Comparison of ENCODE assay signal across 27 cellular contexts in genomic region chr2:38912619-38913018, GRCh38.
"Had no signal": no experiment of that assay in that cellular context is flagged by ENCODE, and none has a peak within 500 bp of the region (broad histone marks: within the 10 kb centered on the region; RNA-seq: fewer than 3 reads in every experiment).

No MANE protein-coding gene starts in this region.

- H3K36me3 ChIP-seq: stomach, suprapubic skin, thoracic aorta, thyroid gland, tibial artery, tibial nerve, transverse colon, upper lobe of left lung, upper lobe of right lung, uterus, vagina had no signal

- DNase-seq: stimulated activated CD4-positive, alpha-beta T cell treated with anti-CD3 and anti-CD28 coated beads, Interleukin-2, amount 100 ng/mL, for 48 hours; stimulated activated CD4-positive, alpha-beta T cell treated with anti-CD3 and anti-CD28 coated beads, Interleukin-4, amount 100 ng/mL, for 1 hour; stimulated activated CD4-positive, alpha-beta T cell treated with anti-CD3 and anti-CD28 coated beads, Interleukin-4, amount 100 ng/mL, for 24 hours; stimulated activated CD4-positive, alpha-beta T cell treated with anti-CD3 and anti-CD28 coated beads, Interleukin-4, amount 100 ng/mL, for 4 hours; stimulated activated CD8-positive, alpha-beta memory T cell treated with anti-CD3 and anti-CD28 coated beads, Interleukin-4, amount 100 ng/mL, for 48 hours; stimulated activated naive B cell treated with anti-CD40 and anti-IgM and Interleukin-4, amounts not matched to agents 10 μg/mL and 1 μg/mL and 100 μg/mL, for 72 hours; stimulated activated naive CD4-positive, alpha-beta T cell; stimulated activated naive CD4-positive, alpha-beta T cell treated with Interleukin-2 at 50 U/mL for 16 hours; stimulated activated naive CD8-positive, alpha-beta T cell treated with anti-CD3 and anti-CD28 coated beads, Interleukin-15, amount 100 ng/mL, for 72 hours; stimulated activated naive CD8-positive, alpha-beta T cell treated with anti-CD3 and anti-CD28 coated beads, Interleukin-15, Interleukin-2, amounts not matched to agents 100 U/mL and 50 U/mL, for 24 hours; stomach; substantia nigra; testis; thyroid gland; tibial artery; transverse colon; trophoblast cell; upper lobe of left lung; upper lobe of right lung; uterus had no signal

- H3K27me3 ChIP-seq: stomach, suprapubic skin, testis, thyroid gland, tibial artery, tibial nerve, transverse colon, upper lobe of left lung, upper lobe of right lung, uterus, vagina had no signal

- FAIRE-seq: urothelium cell line had no signal

- H3K9me3 ChIP-seq: stomach, suprapubic skin, testis, thoracic aorta, thyroid gland, tibial artery, tibial nerve, transverse colon, upper lobe of left lung, upper lobe of right lung, uterus, vagina had no signal

- ATAC-seq: stimulated activated effector memory CD8-positive, alpha-beta T cell treated with anti-CD3 and anti-CD28 coated beads, Interleukin-12 subunit alpha, Interleukin-12 subunit beta, amount 100 ng/mL, for 72 hours; stimulated activated memory B cell treated with anti-CD40 and anti-IgM and Interleukin-4, amounts not matched to agents 10 μg/mL and 1 μg/mL and 100 μg/mL, for 72 hours; stimulated activated naive B cell treated with anti-CD40 and anti-IgM and Interleukin-4, amounts not matched to agents 10 μg/mL and 1 μg/mL and 100 μg/mL, for 72 hours; stimulated activated naive CD8-positive, alpha-beta T cell treated with anti-CD3 and anti-CD28 coated beads, Interleukin-15, amount 100 ng/mL, for 72 hours; stimulated activated naive CD8-positive, alpha-beta T cell treated with anti-CD3 and anti-CD28 coated beads, Interleukin-15, Interleukin-2, amounts not matched to agents 100 U/mL and 50 U/mL, for 24 hours; upper lobe of right lung had no signal

- H3K27ac ChIP-seq: stomach, suprapubic skin, testis, thoracic aorta, thyroid gland, tibial artery, tibial nerve, transverse colon, upper lobe of left lung, upper lobe of right lung, uterus, vagina had no signal

- H3K4me1 ChIP-seq: stomach, suprapubic skin, testis, thyroid gland, tibial artery, tibial nerve, transverse colon, upper lobe of left lung, upper lobe of right lung, uterus, vagina had no signal

- H3K4me3 ChIP-seq: stomach, suprapubic skin, testis, thoracic aorta, thyroid gland, tibial artery, tibial nerve, transverse colon, upper lobe of left lung, upper lobe of right lung, uterus, vagina had no signal
